Comparison of ENCODE assay signal across 1 cellular context in the genomic region with DNA sequence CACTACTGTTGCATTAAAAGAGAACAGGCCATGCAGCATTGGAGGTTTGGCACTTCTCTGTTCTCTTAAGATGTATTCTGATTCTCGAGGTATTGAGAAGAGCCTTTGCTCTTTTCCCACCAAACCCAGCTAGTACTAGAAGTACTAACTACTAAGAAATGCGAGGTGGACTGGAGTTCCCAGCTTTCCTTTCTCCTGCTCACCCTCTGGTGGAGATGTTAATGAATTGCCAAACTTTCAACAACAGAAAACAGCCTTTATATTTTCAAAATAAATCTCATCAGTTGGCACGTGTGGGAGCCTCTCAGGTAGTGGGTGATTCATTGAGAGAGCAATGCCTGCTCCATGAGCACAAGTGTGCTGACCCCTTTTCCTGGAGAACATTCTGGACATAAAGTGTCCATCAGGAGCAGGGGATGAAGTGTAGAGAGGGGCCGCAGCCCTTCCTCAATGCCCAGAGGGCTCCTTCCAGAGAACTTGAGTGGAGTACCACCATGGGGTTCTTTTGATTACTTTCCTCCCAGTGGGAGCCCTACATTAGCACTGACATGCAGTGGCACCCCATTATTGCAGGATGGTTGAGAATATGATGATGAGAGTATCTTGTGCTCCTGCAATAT.
TF ChIP-seq lines count a peak whose summit lies in the region.

No MANE protein-coding gene starts in this region.

TF ChIP-seq in GM12878, 131 proteins besides CTCF, POLR2A, EP300 and RAD21 (continued from another document):
- TF ChIP-seq, protein P1, sequence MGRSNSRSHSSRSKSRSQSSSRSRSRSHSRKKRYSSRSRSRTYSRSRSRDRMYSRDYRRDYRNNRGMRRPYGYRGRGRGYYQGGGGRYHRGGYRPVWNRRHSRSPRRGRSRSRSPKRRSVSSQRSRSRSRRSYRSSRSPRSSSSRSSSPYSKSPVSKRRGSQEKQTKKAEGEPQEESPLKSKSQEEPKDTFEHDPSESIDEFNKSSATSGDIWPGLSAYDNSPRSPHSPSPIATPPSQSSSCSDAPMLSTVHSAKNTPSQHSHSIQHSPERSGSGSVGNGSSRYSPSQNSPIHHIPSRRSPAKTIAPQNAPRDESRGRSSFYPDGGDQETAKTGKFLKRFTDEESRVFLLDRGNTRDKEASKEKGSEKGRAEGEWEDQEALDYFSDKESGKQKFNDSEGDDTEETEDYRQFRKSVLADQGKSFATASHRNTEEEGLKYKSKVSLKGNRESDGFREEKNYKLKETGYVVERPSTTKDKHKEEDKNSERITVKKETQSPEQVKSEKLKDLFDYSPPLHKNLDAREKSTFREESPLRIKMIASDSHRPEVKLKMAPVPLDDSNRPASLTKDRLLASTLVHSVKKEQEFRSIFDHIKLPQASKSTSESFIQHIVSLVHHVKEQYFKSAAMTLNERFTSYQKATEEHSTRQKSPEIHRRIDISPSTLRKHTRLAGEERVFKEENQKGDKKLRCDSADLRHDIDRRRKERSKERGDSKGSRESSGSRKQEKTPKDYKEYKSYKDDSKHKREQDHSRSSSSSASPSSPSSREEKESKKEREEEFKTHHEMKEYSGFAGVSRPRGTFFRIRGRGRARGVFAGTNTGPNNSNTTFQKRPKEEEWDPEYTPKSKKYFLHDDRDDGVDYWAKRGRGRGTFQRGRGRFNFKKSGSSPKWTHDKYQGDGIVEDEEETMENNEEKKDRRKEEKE (IDR thresholded peaks at IDR 0.05), result no peak
- TF ChIP-seq, protein P2, sequence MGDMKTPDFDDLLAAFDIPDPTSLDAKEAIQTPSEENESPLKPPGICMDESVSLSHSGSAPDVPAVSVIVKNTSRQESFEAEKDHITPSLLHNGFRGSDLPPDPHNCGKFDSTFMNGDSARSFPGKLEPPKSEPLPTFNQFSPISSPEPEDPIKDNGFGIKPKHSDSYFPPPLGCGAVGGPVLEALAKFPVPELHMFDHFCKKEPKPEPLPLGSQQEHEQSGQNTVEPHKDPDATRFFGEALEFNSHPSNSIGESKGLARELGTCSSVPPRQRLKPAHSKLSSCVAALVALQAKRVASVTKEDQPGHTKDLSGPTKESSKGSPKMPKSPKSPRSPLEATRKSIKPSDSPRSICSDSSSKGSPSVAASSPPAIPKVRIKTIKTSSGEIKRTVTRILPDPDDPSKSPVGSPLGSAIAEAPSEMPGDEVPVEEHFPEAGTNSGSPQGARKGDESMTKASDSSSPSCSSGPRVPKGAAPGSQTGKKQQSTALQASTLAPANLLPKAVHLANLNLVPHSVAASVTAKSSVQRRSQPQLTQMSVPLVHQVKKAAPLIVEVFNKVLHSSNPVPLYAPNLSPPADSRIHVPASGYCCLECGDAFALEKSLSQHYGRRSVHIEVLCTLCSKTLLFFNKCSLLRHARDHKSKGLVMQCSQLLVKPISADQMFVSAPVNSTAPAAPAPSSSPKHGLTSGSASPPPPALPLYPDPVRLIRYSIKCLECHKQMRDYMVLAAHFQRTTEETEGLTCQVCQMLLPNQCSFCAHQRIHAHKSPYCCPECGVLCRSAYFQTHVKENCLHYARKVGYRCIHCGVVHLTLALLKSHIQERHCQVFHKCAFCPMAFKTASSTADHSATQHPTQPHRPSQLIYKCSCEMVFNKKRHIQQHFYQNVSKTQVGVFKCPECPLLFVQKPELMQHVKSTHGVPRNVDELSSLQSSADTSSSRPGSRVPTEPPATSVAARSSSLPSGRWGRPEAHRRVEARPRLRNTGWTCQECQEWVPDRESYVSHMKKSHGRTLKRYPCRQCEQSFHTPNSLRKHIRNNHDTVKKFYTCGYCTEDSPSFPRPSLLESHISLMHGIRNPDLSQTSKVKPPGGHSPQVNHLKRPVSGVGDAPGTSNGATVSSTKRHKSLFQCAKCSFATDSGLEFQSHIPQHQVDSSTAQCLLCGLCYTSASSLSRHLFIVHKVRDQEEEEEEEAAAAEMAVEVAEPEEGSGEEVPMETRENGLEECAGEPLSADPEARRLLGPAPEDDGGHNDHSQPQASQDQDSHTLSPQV (IDR thresholded peaks at IDR 0.05), result no peak
- TF ChIP-seq IKZF2 (IDR thresholded peaks at IDR 0.05) (no peak), FOXM1 (IDR thresholded peaks at IDR 0.05; ENCODE audit: low read depth, low read length) (no peak), HDAC6 (IDR thresholded peaks at IDR 0.05; ENCODE audit: unreplicated experiment) (no peak), NFYA (IDR thresholded peaks at IDR 0.05; ENCODE audit: borderline replicate concordance, low read depth, low read length) (no peak), NBN (IDR thresholded peaks at IDR 0.05) (no peak), RELA (IDR thresholded peaks at IDR 0.05; ENCODE audit: borderline replicate concordance, partially characterized antibody) (no peak), IRF4 (IDR thresholded peaks at IDR 0.05; ENCODE audit: low read depth, low read length) (no peak), ATF7 (IDR thresholded peaks at IDR 0.05; ENCODE audit: low read depth) (no peak), YY1 (IDR thresholded peaks at IDR 0.05; ENCODE audit: low read depth, low read length) (no peak)
TF ChIP-seq in GM12878: peak in this region for 0.
